23 cellular contexts compared by ENCODE assay signal in the genomic region with DNA sequence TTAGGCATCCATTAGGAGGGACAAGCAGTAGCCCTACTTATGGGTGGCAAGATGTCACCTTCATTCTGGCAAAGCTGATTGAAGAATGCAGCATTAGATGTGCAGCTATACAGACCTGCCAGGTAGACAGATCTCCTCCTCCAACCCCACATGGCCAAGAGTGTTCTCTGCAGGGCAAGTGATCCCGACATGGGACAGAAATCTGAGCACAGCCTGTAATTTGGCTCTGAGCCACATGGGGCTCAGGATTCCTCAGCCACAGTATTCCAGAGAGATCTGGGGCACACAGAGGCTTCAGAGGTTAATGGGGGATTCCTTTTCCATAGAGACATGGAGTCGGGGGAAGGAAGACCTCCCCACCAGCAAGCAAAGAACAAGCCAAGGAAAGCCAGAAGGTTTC. TPM values are rescaled to one million over a fixed set of nuclear protein-coding genes. Genes with fewer than 3 reads are reported as not detected.
A peak's percentile ranks its signal among the peaks of the same experiment; 100 is the strongest.
DNase-seq lines count a peak whose midpoint lies in the region; ATAC-seq and TF ChIP-seq lines count a peak whose summit lies in the region.
"Had no signal": no experiment of that assay in that cellular context is flagged by ENCODE, and none has a peak within 500 bp of the region (broad histone marks: within the 10 kb centered on the region; RNA-seq: fewer than 3 reads in every experiment).

No MANE protein-coding gene starts in this region.

- no peak overlapping the region for H3K9ac ChIP-seq in endodermal cell (ENCODE audit: extremely low read depth, low read length, poor library complexity, severe bottlenecking)

- H3K27ac Mint-ChIP-seq in endodermal cell, result no peak overlapping the region

- no peaks in the 10 kb centered on the region for H3K36me3 Mint-ChIP-seq in endodermal cell (ENCODE audit: low read depth)

- no peaks in the 10 kb centered on the region for H3K9me3 Mint-ChIP-seq in endodermal cell

- no peak overlapping the region for H3K4me3 ChIP-seq in endodermal cell (ENCODE audit: low read length)
- H3K4me3 ChIP-seq: GM12878, SJSA1 had no signal

- WGBS in endodermal cell (ENCODE audit: insufficient coverage in 1 of 2, insufficient read length in 1 of 2), 2 experiments, result 82% methylated on average over 2 of the region's 2 CpGs; no CpG with 5 or more reads in 1 of the 2 experiments

- peaks cover 31% of the 10 kb centered on the region for H3K27me3 ChIP-seq in endodermal cell (ENCODE audit: control insufficient read depth, insufficient read depth, low read length, poor library complexity, severe bottlenecking)
- H3K27me3 ChIP-seq: SJSA1 had no signal

- H3K4me3 Mint-ChIP-seq in endodermal cell, result no peak overlapping the region

- no peaks in the 10 kb centered on the region for H3K36me3 ChIP-seq in endodermal cell (ENCODE audit: control insufficient read depth, insufficient read depth, low read length)
- H3K36me3 ChIP-seq: SJSA1 had no signal

- H3K4me1 Mint-ChIP-seq in endodermal cell, result peaks cover 10% of the 10 kb centered on the region

- H3K27me3 Mint-ChIP-seq in endodermal cell (ENCODE audit: insufficient read depth), result peaks cover 40% of the 10 kb centered on the region

- intact Hi-C loops in cardiac septum (cut with DNase I), result no loop called here
- intact Hi-C loops in Right ventricle myocardium inferior (cut with DNase I), result no loop called here

- H3K27ac ChIP-seq in endodermal cell (ENCODE audit: low read depth, low read length), result no peak overlapping the region
- H3K27ac ChIP-seq: HL-60, SJSA1 had no signal

- no peak for ATAC-seq in Right ventricle myocardium inferior
- ATAC-seq: GM12878 had no signal

- peak; percentile 52 for TF ChIP-seq CTCF in endodermal cell (conservative IDR thresholded peaks at IDR 0.05)

- H3K4me1 ChIP-seq in endodermal cell (ENCODE audit: control insufficient read depth, insufficient read depth, low read length), result no peaks in the 10 kb centered on the region
- H3K4me1 ChIP-seq: SJSA1 had no signal

- no peaks in the 10 kb centered on the region for H3K9me3 ChIP-seq in endodermal cell (ENCODE audit: control insufficient read depth, low read length)
- H3K9me3 ChIP-seq: SJSA1 had no signal

- DNase-seq in cardiac septum (ENCODE audit: low spot score), result peak; percentile 29
- DNase-seq in Right ventricle myocardium inferior (ENCODE audit: missing footprints), result no peak
- DNase-seq in endodermal cell, result peak; percentile 64
- peak; percentile 18 for DNase-seq in mesenteric fat pad (ENCODE audit: low spot score)
- DNase-seq in anterior cingulate cortex (lab: John Stamatoyannopoulos, UW), result no peak
- no peak for DNase-seq in G401 (ENCODE audit: low spot score)
- DNase-seq in HCEC 1CT, result no peak
- DNase-seq: GDM1, Kasumi-1, NCI-H1092 treated with DMSO at 0.1 percent for 48 hours, NCI-H1436, NCI-H187 treated with DMSO at 0.1 percent for 48 hours, NCI-H2107, NCI-H446, NCI-H524 treated with DMSO at 0.1 percent for 48 hours, NCI-H774 had no signal

- in situ Hi-C loops in G401 (cut with HindIII; ENCODE audit: low sequenced_read_pairs), result no loop called here

RNA-seq across cellular contexts. Expression of gene GDF10, which starts 58.7 kb away (rescaled TPM):
- total RNA-seq in cardiac septum (1.7 TPM), Right ventricle myocardium inferior (0.27 TPM), endodermal cell (not detected), mesenteric fat pad (0.26 TPM)
- polyA plus RNA-seq in endodermal cell (2013, experiment 1 of 2), result 12.8 TPM
- polyA plus RNA-seq in endodermal cell (2013, experiment 2 of 2), result 8.9 TPM
- not detected in 2 replicates for total RNA-seq in G401 (2014; rRNA removed; shearing (Covaris generic))
- total RNA-seq: A172, GM12878, H4, M059J, SJSA1 had no signal
- polyA plus RNA-seq: BJ, GM12878 had no signal

Comparison
In these comparisons a context has a peak if more than half of its experiments do, and no peak if none do; other contexts are left out.
1. DNase-seq: peak in cardiac septum (single experiment), endodermal cell (single experiment) and mesenteric fat pad (single experiment); none in Right ventricle myocardium inferior (single experiment), anterior cingulate cortex (0 of 58), G401 (single experiment) and HCEC 1CT (single experiment).